In the genomic region with DNA sequence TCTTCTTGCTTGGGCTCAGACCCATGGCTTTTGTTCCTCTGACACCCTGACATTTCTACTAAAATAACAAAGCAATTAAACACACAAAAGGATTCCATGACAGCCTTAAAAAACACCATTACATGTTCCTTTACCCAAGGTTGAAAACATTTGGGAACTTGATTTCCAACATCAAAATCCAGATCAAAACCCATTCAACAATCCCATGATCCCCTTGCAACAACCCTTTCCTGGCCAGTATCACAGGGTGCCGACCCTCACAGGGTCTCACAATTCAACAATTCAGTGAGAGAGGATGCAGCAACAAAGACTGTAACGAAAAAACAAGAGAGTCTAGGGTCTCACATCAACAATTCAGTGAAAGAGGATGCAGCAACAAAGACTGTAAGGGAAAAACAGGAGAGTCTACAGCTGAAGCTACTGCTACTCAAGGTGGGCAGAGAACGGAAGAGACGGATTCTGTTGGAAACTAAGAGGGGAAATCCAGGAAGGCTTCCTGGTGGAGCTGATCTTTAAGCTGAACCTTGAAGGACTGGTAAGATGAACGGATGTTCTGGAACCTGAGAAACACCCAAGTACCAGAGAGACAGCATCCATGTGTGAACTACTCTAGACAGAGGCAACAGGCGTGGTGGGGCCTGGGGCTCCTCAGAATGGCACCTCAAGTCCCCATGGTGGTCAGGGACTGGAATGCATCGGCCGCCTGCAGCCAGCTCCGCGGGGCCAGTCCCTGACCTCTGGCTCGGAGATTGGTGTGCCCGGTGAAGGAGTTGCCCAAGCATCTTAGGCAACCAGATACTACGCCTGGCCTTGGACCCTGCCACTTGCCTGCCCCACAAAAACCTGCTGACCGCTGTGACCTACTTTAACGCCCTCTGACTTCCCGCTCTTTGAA, we compare ENCODE assay signal across 8 cellular contexts.
DNase-seq lines count a peak whose midpoint lies in the region; ATAC-seq and TF ChIP-seq lines count a peak whose summit lies in the region.

No MANE protein-coding gene starts in this region.

- no peaks in the 10 kb centered on the region for H3K36me3 Mint-ChIP-seq in nephron (ENCODE audit: low read depth)

- no peaks in the 10 kb centered on the region for H3K27me3 ChIP-seq in NT2/D1 (ENCODE audit: insufficient read depth, insufficient read length)

- peak overlapping the region; percentile 54 for H3K4me3 ChIP-seq in NT2/D1 (ENCODE audit: insufficient read length, low read depth)

- peak overlapping the region; percentile 86 for H3K9ac ChIP-seq in NT2/D1 (ENCODE audit: insufficient read length, low read depth)

- no peaks in the 10 kb centered on the region for H3K36me3 ChIP-seq in NT2/D1 (ENCODE audit: insufficient read depth, insufficient read length, low read length)

- H3K27me3 Mint-ChIP-seq in nephron (ENCODE audit: low read depth): peaks cover 3% of the 10 kb centered on the region

- H3K4me1 Mint-ChIP-seq in nephron: peaks cover 87% of the 10 kb centered on the region

- peaks cover 28% of the 10 kb centered on the region for H3K4me1 ChIP-seq in NT2/D1 (ENCODE audit: insufficient read depth, insufficient read length)

- ATAC-seq in GM18511 (IDR thresholded peaks at IDR 0.05; ENCODE audit: unreplicated experiment): peak; percentile 3

- DNase-seq in NT2/D1 (ENCODE audit: low read depth, low spot score) (no peak), ecto neural progenitor cell (ENCODE audit: low spot score) (peak; percentile 57), Kasumi-1 (lab: John Stamatoyannopoulos, UW) (no peak), NCI-H526 treated with DMSO at 0.1 percent for 48 hours (lab: John Stamatoyannopoulos, UW) (no peak), SIG-M5 treated with dmso at 0.1 percent for 504 hours (lab: John Stamatoyannopoulos, UW; ENCODE audit: unreplicated experiment) (no peak), amniotic stem cell (lab: John Stamatoyannopoulos, UW) (no peak)

- peak overlapping the region; percentile 99 to 100 (median 99) for H3K27ac Mint-ChIP-seq in nephron

- peak overlapping the region; percentile 51 to 77 (median 66) for H3K4me3 Mint-ChIP-seq in nephron

- no peaks in the 10 kb centered on the region for H3K9me3 Mint-ChIP-seq in nephron

- no peaks in the 10 kb centered on the region for H3K9me3 ChIP-seq in NT2/D1 (ENCODE audit: insufficient read depth, low read length)

- TF ChIP-seq CTCF in nephron (IDR thresholded peaks at IDR 0.05; ENCODE audit: unreplicated experiment in 3 of 3): no peak
